ENCODE assay signal across 8 cellular contexts in the genomic region with DNA sequence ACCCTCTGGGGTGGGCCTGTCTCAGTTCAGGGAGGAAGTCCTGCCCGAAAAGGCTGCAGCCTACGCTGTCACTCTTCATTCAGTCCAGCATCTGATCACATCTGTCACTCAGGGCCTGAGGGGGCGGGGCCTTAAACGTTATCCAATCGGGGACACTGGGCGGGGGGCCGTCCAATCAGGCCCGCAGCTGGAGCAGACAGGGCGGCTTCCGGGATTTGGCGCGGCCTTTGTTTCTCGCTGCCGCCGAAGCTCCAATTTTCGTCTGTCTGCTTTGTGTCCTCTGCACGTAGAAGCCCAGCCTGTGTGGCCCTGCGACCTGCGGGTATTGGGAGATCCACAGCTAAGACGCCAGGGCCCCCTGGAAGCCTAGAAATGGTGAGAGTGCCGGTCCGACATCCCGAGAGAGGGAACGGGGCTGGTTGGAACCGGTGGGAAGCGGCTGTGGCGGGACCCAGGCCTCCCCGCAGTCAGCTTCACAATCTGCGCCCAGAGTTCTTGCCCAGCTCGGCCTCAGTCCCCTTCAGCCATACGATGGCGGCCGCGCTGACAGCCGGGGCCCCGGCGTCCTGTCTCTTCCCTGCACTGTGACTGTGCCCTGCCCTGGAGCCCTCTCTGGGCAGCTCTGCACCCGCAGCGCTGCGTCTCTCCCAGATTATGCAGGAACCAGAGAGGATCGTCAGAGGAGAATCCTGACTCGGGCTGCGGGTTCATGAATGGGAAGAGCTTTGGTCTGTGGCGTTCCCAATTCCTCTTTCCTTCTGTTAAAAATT. TPM values are rescaled to one million over a fixed set of nuclear protein-coding genes. Genes with fewer than 3 reads are reported as not detected.
DNase-seq lines count a peak whose midpoint lies in the region; ATAC-seq and TF ChIP-seq lines count a peak whose summit lies in the region.

A gene (plus strand): TSS at position 224 of the 770 bp plus-strand sequence. CDS start 149 bp downstream, at position 373.

- TF ChIP-seq CTCF in epithelial cell of proximal tubule (conservative IDR thresholded peaks at IDR 0.05; ENCODE audit: low read depth, low read length), result no peak

- H3K9me3 ChIP-seq in mononuclear cell (ENCODE audit: low read depth, low read length), result no peaks in the 10 kb centered on the region

- H3K4me1 ChIP-seq in mononuclear cell (ENCODE audit: insufficient read depth, low read length), result peaks cover 9% of the 10 kb centered on the region

- ATAC-seq in HG02571 (IDR thresholded peaks at IDR 0.05; ENCODE audit: unreplicated experiment), result peak; percentile 87

- peak within 1 kb of the TSS; percentile 57 for H3K4me3 ChIP-seq in epithelial cell of proximal tubule (ENCODE audit: low read depth, low read length)
- H3K4me3 ChIP-seq in mononuclear cell (ENCODE audit: low read length), result peak within 1 kb of the TSS; percentile 48

- no peaks in the 10 kb centered on the region for H3K27me3 ChIP-seq in mononuclear cell (ENCODE audit: insufficient read depth, low read length)

- DNase-seq in DMS 273 treated with DMSO at 0.1 percent for 48 hours (lab: John Stamatoyannopoulos, UW) (peak; percentile 70), NCI-H2107 treated with DMSO at 0.1 percent for 48 hours (lab: John Stamatoyannopoulos, UW; ENCODE audit: unreplicated experiment) (peak; percentile 56), epithelial cell of proximal tubule (ENCODE audit: low read depth) (no peak), HuH-7 (ENCODE audit: low spot score) (no peak)
- peak; percentile 12 to 28 for DNase-seq in activated CD8-positive, alpha-beta memory T cell treated with anti-CD3 and anti-CD28 coated beads for 4 hours (ENCODE audit: low read depth in 2 of 2)
- peak; percentile 10 to 41 for DNase-seq in stimulated activated CD8-positive, alpha-beta memory T cell treated with anti-CD3 and anti-CD28 coated beads, Interleukin-4, amount 100 ng/mL, for 1 hour (ENCODE audit: low read depth in 2 of 2, low spot score in 1 of 2)

RNA-seq across cellular contexts. Expression of the gene that starts here (rescaled TPM):
- total RNA-seq in epithelial cell of proximal tubule (4.5 and 6.4 TPM in 2 replicates), mononuclear cell (0.21 TPM)

Comparison
In these comparisons a context has a peak if more than half of its experiments do, and no peak if none do; other contexts are left out.
1. DNase-seq: peak in DMS 273 treated with DMSO at 0.1 percent for 48 hours (single experiment), NCI-H2107 treated with DMSO at 0.1 percent for 48 hours (single experiment), activated CD8-positive, alpha-beta memory T cell treated with anti-CD3 and anti-CD28 coated beads for 4 hours (2 of 2) and stimulated activated CD8-positive, alpha-beta memory T cell treated with anti-CD3 and anti-CD28 coated beads, Interleukin-4, amount 100 ng/mL, for 1 hour (2 of 2); none in epithelial cell of proximal tubule (single experiment) and HuH-7 (single experiment).